ENCODE assay signal across 28 cellular contexts in the genomic region with DNA sequence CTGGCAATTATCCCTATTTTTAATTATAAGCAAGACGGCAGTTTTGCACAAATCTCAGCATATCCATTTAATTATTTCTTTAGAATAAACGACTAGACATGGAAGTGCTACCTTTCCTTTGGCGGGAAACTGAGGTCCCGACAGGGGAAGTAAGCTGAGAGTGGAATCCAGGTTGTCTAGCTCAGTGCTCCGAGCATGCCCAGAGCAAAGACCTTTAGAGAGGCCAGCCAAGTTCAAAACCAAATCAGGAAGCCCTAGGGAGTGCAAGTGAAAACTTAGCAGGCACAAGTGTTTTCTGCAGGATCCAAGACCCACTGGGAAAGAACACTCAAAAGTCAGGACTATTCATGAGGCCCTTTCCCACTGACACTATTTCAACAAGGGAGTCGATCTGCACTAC. TPM values are rescaled to one million over a fixed set of nuclear protein-coding genes. Genes with fewer than 3 reads are reported as not detected.
DNase-seq lines count a peak whose midpoint lies in the region; ATAC-seq and TF ChIP-seq lines count a peak whose summit lies in the region.
"Had no signal": no experiment of that assay in that cellular context is flagged by ENCODE, and none has a peak within 500 bp of the region (broad histone marks: within the 10 kb centered on the region; RNA-seq: fewer than 3 reads in every experiment).

No MANE protein-coding gene starts in this region.

- TF ChIP-seq CTCF in GM23338 (conservative IDR thresholded peaks at IDR 0.05; ENCODE audit: low read depth in 2 of 2) (no peak), nephron (IDR thresholded peaks at IDR 0.05; ENCODE audit: unreplicated experiment in 3 of 3) (no peak), body of pancreas (IDR thresholded peaks at IDR 0.05) (no peak)

- peaks cover 6% of the 10 kb centered on the region; the same call in 1 of the 2 replicates for H3K9me2 ChIP-seq in GM23338 (ENCODE audit: insufficient read depth)

- peaks cover 28% of the 10 kb centered on the region for H3K4me1 Mint-ChIP-seq in activated T-cell treated with anti-CD3 and anti-CD28 coated beads, Interleukin-2, amount 50 U/mL, for 72 hours (ENCODE audit: low read depth)
- H3K4me1 Mint-ChIP-seq in GM23338 (peaks cover 34% of the 10 kb centered on the region), nephron (peaks cover 19% of the 10 kb centered on the region)
- peaks cover 15% of the 10 kb centered on the region for H3K4me1 Mint-ChIP-seq in activated naive CD8-positive, alpha-beta T cell treated with anti-CD3 and anti-CD28 coated beads, Interleukin-2, amount 10 ng/mL, durations not matched to agents 7 days and 5 days

- H3K27ac ChIP-seq in GM23338 (ENCODE audit: low read depth): no peak overlapping the region
- H3K27ac ChIP-seq in body of pancreas: no peak overlapping the region
- H3K27ac ChIP-seq: foreskin keratinocyte, RWPE1, SK-N-MC had no signal

- peak overlapping the region; percentile 89 for H3K27ac Mint-ChIP-seq in activated T-cell treated with anti-CD3 and anti-CD28 coated beads, Interleukin-2, amount 50 U/mL, for 72 hours
- H3K27ac Mint-ChIP-seq in GM23338 (no peak overlapping the region), nephron (peak overlapping the region in 2 of 3 experiments; percentile 35 to 57)
- peak overlapping the region; percentile 85 for H3K27ac Mint-ChIP-seq in activated naive CD8-positive, alpha-beta T cell treated with anti-CD3 and anti-CD28 coated beads, Interleukin-2, amount 10 ng/mL, durations not matched to agents 7 days and 5 days

- H3K4me1 ChIP-seq in GM23338 (ENCODE audit: insufficient read depth) (peaks cover 16% of the 10 kb centered on the region), body of pancreas (peaks cover 43% of the 10 kb centered on the region)

- H3K36me3 Mint-ChIP-seq in activated T-cell treated with anti-CD3 and anti-CD28 coated beads, Interleukin-2, amount 50 U/mL, for 72 hours (ENCODE audit: insufficient read depth in 2 of 2): peaks cover 5 to 41% of the 10 kb centered on the region in 2 donors
- H3K36me3 Mint-ChIP-seq in GM23338 (ENCODE audit: low read depth): no peaks in the 10 kb centered on the region
- peaks cover 21% of the 10 kb centered on the region for H3K36me3 Mint-ChIP-seq in activated naive CD8-positive, alpha-beta T cell treated with anti-CD3 and anti-CD28 coated beads, Interleukin-2, amount 10 ng/mL, durations not matched to agents 7 days and 5 days
- H3K36me3 Mint-ChIP-seq in nephron (ENCODE audit: low read depth): no peaks in the 10 kb centered on the region
- H3K36me3 Mint-ChIP-seq: brain, immature natural killer cell had no signal

- 0 out of 2 replicates have a peak overlapping the region, but pooled peaks have one; percentile 8 for H2AFZ ChIP-seq in GM23338

- H3K4me3 ChIP-seq in GM23338 (no peak overlapping the region), body of pancreas (no peak overlapping the region)

- H3K9me3 ChIP-seq in body of pancreas: no peaks in the 10 kb centered on the region

- H3K4me3 Mint-ChIP-seq in activated T-cell treated with anti-CD3 and anti-CD28 coated beads, Interleukin-2, amount 50 U/mL, for 72 hours: peak overlapping the region in 1 of 2 donors; percentile 76
- no peak overlapping the region for H3K4me3 Mint-ChIP-seq in GM23338
- H3K4me3 Mint-ChIP-seq in activated naive CD8-positive, alpha-beta T cell treated with anti-CD3 and anti-CD28 coated beads, Interleukin-2, amount 10 ng/mL, durations not matched to agents 7 days and 5 days: peak overlapping the region; percentile 39
- no peak overlapping the region for H3K4me3 Mint-ChIP-seq in nephron
- H3K4me3 Mint-ChIP-seq: neural crest cell had no signal

- H4K20me1 ChIP-seq in GM23338 (replicated peaks; ENCODE audit: insufficient read depth): no peaks in the 10 kb centered on the region

- H3K9me3 Mint-ChIP-seq in activated T-cell treated with anti-CD3 and anti-CD28 coated beads, Interleukin-2, amount 50 U/mL, for 72 hours: no peaks in the 10 kb centered on the region
- H3K9me3 Mint-ChIP-seq in GM23338: no peaks in the 10 kb centered on the region
- no peaks in the 10 kb centered on the region for H3K9me3 Mint-ChIP-seq in activated naive CD8-positive, alpha-beta T cell treated with anti-CD3 and anti-CD28 coated beads, Interleukin-2, amount 10 ng/mL, durations not matched to agents 7 days and 5 days
- no peaks in the 10 kb centered on the region for H3K9me3 Mint-ChIP-seq in nephron
- H3K9me3 Mint-ChIP-seq: brain; effector memory CD8-positive, alpha-beta T cell; immature natural killer cell; neural crest cell had no signal

- no peaks in the 10 kb centered on the region for H3K79me2 ChIP-seq in GM23338 (replicated peaks; ENCODE audit: insufficient read depth)

- H3K4me2 ChIP-seq in GM23338: no peak overlapping the region

- no peaks in the 10 kb centered on the region for H3K27me3 ChIP-seq in GM23338 (ENCODE audit: insufficient read depth)
- H3K27me3 ChIP-seq in body of pancreas: no peaks in the 10 kb centered on the region

- DNase-seq in activated T-cell treated with anti-CD3 and anti-CD28 coated beads, Interleukin-2, amount 50 U/mL, for 72 hours: no peak
- no peak for DNase-seq in activated T-cell treated with anti-CD3 and anti-CD28 coated beads for 4 hours
- DNase-seq in GM23338 (ENCODE audit: low spot score): no peak
- DNase-seq in activated naive CD8-positive, alpha-beta T cell treated with anti-CD3 and anti-CD28 coated beads, Interleukin-2, amount 10 ng/mL, durations not matched to agents 7 days and 5 days: no peak
- DNase-seq in body of pancreas: no peak
- DNase-seq in mesenteric fat pad (ENCODE audit: low spot score): no peak
- DNase-seq in NOMO-1 treated with DMSO at 0.1 percent for 48 hours (lab: John Stamatoyannopoulos, UW; ENCODE audit: unreplicated experiment): no peak
- DNase-seq: ACHN; activated CD4-positive, alpha-beta T cell treated with anti-CD3 and anti-CD28 coated beads, Interleukin-2, amount 50 U/mL, for 48 hours; activated T-cell treated with anti-CD3 and anti-CD28 coated beads, Interleukin-2, amount 50 U/mL, for 48 hours; effector memory CD8-positive, alpha-beta T cell; foreskin keratinocyte; immature natural killer cell; midbrain; NCI-H1048; NCI-H187 treated with DMSO at 0.1 percent for 48 hours; NCI-H526 treated with DMSO at 0.1 percent for 48 hours; right cardiac atrium; stimulated activated CD4-positive, alpha-beta T cell treated with anti-CD3 and anti-CD28 coated beads, Interleukin-12 subunit alpha, Interleukin-12 subunit beta, amount 100 ng/mL, for 4 hours; stimulated activated CD4-positive, alpha-beta T cell treated with anti-CD3 and anti-CD28 coated beads, Interleukin-4, amount 100 ng/mL, for 24 hours; stimulated activated naive CD4-positive, alpha-beta T cell treated with Interleukin-2 at 50 U/mL for 16 hours had no signal

- H3K27me3 Mint-ChIP-seq in activated T-cell treated with anti-CD3 and anti-CD28 coated beads, Interleukin-2, amount 50 U/mL, for 72 hours (ENCODE audit: low read depth): no peaks in the 10 kb centered on the region
- H3K27me3 Mint-ChIP-seq in GM23338 (ENCODE audit: insufficient read depth, low read depth, poor library complexity) (peaks cover 2% of the 10 kb centered on the region), nephron (ENCODE audit: low read depth) (peaks cover 11% of the 10 kb centered on the region)
- no peaks in the 10 kb centered on the region for H3K27me3 Mint-ChIP-seq in activated naive CD8-positive, alpha-beta T cell treated with anti-CD3 and anti-CD28 coated beads, Interleukin-2, amount 10 ng/mL, durations not matched to agents 7 days and 5 days
- H3K27me3 Mint-ChIP-seq: effector memory CD8-positive, alpha-beta T cell had no signal

- no peak for ATAC-seq in activated T-cell treated with anti-CD3 and anti-CD28 coated beads, Interleukin-2, amount 50 U/mL, for 72 hours (replicated peaks in 1 of 2)
- ATAC-seq in GM23338 (no peak), body of pancreas (no peak)
- ATAC-seq in activated naive CD8-positive, alpha-beta T cell treated with anti-CD3 and anti-CD28 coated beads, Interleukin-2, amount 10 ng/mL, durations not matched to agents 7 days and 5 days (ENCODE audit: low read depth): no peak
- ATAC-seq: effector memory CD8-positive, alpha-beta T cell; esophagus mucosa; foreskin keratinocyte; right cardiac atrium had no signal

- WGBS in body of pancreas, 2 donors: 76 to 87% methylated on average over 6 of the region's 6 CpGs

- POLR2A ChIA-PET in activated naive CD8-positive, alpha-beta T cell treated with anti-CD3 and anti-CD28 coated beads, Interleukin-2, amount 10 ng/mL, durations not matched to agents 7 days and 5 days (lab: Charles Lee): interaction anchor here (0.7 to 2.0 kb wide), 14 partner anchors 15 to 238 kb away, joined by 3 to 13 read pairs (median 6); a partner anchor contains a TSS

- intact Hi-C loops in body of pancreas (cut with DNase I): no loop called here

- no peak for TF ChIP-seq POLR2A in body of pancreas (IDR thresholded peaks at IDR 0.05)

- no peaks in the 10 kb centered on the region for H3F3A ChIP-seq in GM23338 (replicated peaks; ENCODE audit: low read depth)

- H3K36me3 ChIP-seq in GM23338 (ENCODE audit: insufficient read depth): no peaks in the 10 kb centered on the region
- no peaks in the 10 kb centered on the region for H3K36me3 ChIP-seq in body of pancreas (replicated peaks in 1 of 2; ENCODE audit: insufficient read depth in 1 of 2, low read depth in 2 of 2)

RNA-seq across cellular contexts. Expression of a gene that starts 22.7 kb away (rescaled TPM):
- total RNA-seq in activated T-cell treated with anti-CD3 and anti-CD28 coated beads, Interleukin-2, amount 50 U/mL, for 72 hours: not detected
- total RNA-seq in GM23338 (2014; rRNA removed; shearing (Covaris generic)): 0.03 and 0.04 TPM in 2 replicates
- 0.09 TPM in 1 of 2 replicates, not detected in the other for polyA plus RNA-seq in GM23338 (2016; fragmentation: Nextera tagmentation; extraction: Ambion mirVana)
- not detected for total RNA-seq in activated naive CD8-positive, alpha-beta T cell treated with anti-CD3 and anti-CD28 coated beads, Interleukin-2, amount 10 ng/mL, durations not matched to agents 7 days and 5 days
- under 1 TPM in 1 of 2 donors, not detected in 1; under 0.01 TPM for total RNA-seq in body of pancreas
- total RNA-seq in mesenteric fat pad: not detected
- polyA plus RNA-seq: BJ, immature natural killer cell had no signal

RNA-seq across cellular contexts. Expression of a gene that starts 25.7 kb away (rescaled TPM):
- 100 to 1,000 TPM; 272 to 369 TPM for total RNA-seq in activated T-cell treated with anti-CD3 and anti-CD28 coated beads, Interleukin-2, amount 50 U/mL, for 72 hours
- total RNA-seq in GM23338 (2014; rRNA removed; shearing (Covaris generic)): 0.12 and 0.56 TPM in 2 replicates
- polyA plus RNA-seq in GM23338 (2016; fragmentation: Nextera tagmentation; extraction: Ambion mirVana): 0.26 and 1.0 TPM in 2 replicates
- total RNA-seq in activated naive CD8-positive, alpha-beta T cell treated with anti-CD3 and anti-CD28 coated beads, Interleukin-2, amount 10 ng/mL, durations not matched to agents 7 days and 5 days: 100 to 1,000 TPM; 181 to 189 TPM
- total RNA-seq in body of pancreas (1 to 10 TPM in 1 of 2 donors, under 1 TPM in 1; 0.99 to 4.9 TPM), mesenteric fat pad (7.9 TPM)
- total RNA-seq: foreskin keratinocyte, neural crest cell had no signal
- polyA plus RNA-seq: BJ, foreskin keratinocyte had no signal

RNA-seq across cellular contexts. Expression of a gene that starts 46.5 kb away (rescaled TPM):
- total RNA-seq in activated T-cell treated with anti-CD3 and anti-CD28 coated beads, Interleukin-2, amount 50 U/mL, for 72 hours: under 1 TPM; 0.46 to 0.53 TPM
- 1.7 and 3.0 TPM in 2 replicates for total RNA-seq in GM23338 (2014; rRNA removed; shearing (Covaris generic))
- polyA plus RNA-seq in GM23338 (2016; fragmentation: Nextera tagmentation; extraction: Ambion mirVana): 0.16 and 0.45 TPM in 2 replicates
- total RNA-seq in activated naive CD8-positive, alpha-beta T cell treated with anti-CD3 and anti-CD28 coated beads, Interleukin-2, amount 10 ng/mL, durations not matched to agents 7 days and 5 days: under 1 TPM in 1 of 2 experiments, not detected in 1; 0.17 TPM
- total RNA-seq in body of pancreas (1 to 10 TPM in 1 of 2 donors, under 1 TPM in 1; 0.33 to 1.6 TPM), mesenteric fat pad (2.3 TPM)
- polyA plus RNA-seq: immature natural killer cell had no signal

RNA-seq across cellular contexts. Expression of a gene that starts 53.0 kb away (rescaled TPM):
- 10 to 100 TPM; 71.3 to 76.3 TPM for total RNA-seq in activated T-cell treated with anti-CD3 and anti-CD28 coated beads, Interleukin-2, amount 50 U/mL, for 72 hours
- total RNA-seq in GM23338 (2014; rRNA removed; shearing (Covaris generic)): 2.9 and 5.7 TPM in 2 replicates
- 0.92 and 1.3 TPM in 2 replicates for polyA plus RNA-seq in GM23338 (2016; fragmentation: Nextera tagmentation; extraction: Ambion mirVana)
- total RNA-seq in activated naive CD8-positive, alpha-beta T cell treated with anti-CD3 and anti-CD28 coated beads, Interleukin-2, amount 10 ng/mL, durations not matched to agents 7 days and 5 days: 10 to 100 TPM; 24.5 to 29.8 TPM
- total RNA-seq in body of pancreas (1 to 10 TPM; 4.0 to 8.0 TPM), mesenteric fat pad (1.7 TPM)

Comparison
In these comparisons a context has a peak if more than half of its experiments do, and no peak if none do; other contexts are left out.
1. RNA of a gene that starts 25.7 kb away (total RNA-seq): 272 to 369 TPM in activated T-cell treated with anti-CD3 and anti-CD28 coated beads, Interleukin-2, amount 50 U/mL, for 72 hours and 181 to 189 TPM in activated naive CD8-positive, alpha-beta T cell treated with anti-CD3 and anti-CD28 coated beads, Interleukin-2, amount 10 ng/mL, durations not matched to agents 7 days and 5 days; 7.9 TPM in mesenteric fat pad (single experiment), 0.99 to 4.9 TPM in body of pancreas and 0.12 to 0.56 TPM in GM23338; every median in the first group is over 10 times any median in the second.